Comparison of ENCODE assay signal across 22 cellular contexts in the genomic region with DNA sequence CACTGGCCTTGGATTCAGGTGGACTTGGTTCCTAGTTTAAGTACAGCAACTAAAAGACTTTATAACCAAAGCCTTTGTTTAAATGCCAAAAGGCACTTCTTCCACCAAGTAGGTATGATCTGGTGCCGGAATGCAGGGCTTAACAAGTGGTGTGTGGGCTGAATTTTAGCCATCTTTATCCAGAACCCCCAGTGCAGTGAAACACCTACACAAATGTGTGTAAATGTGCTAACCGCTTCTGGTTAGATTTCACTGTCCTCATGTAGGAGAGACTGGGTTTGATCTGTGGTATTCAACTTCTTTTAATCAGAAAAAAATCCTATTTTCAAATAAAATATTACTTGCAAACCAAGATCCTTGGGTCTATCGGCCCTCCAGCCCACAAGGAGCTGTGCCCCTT. TPM values are rescaled to one million over a fixed set of nuclear protein-coding genes. Genes with fewer than 3 reads are reported as not detected.
DNase-seq lines count a peak whose midpoint lies in the region; ATAC-seq and TF ChIP-seq lines count a peak whose summit lies in the region.
"Had no signal": no experiment of that assay in that cellular context is flagged by ENCODE, and none has a peak within 500 bp of the region (broad histone marks: within the 10 kb centered on the region; RNA-seq: fewer than 3 reads in every experiment).

No MANE protein-coding gene starts in this region.

- no peak for TF ChIP-seq CTCF in CD8-positive, alpha-beta T cell (IDR thresholded peaks at IDR 0.05)
- no peak for TF ChIP-seq CTCF in left lung (IDR thresholded peaks at IDR 0.05)

- H3K4me3 Mint-ChIP-seq in activated CD4-positive, alpha-beta T cell treated with anti-CD3 and anti-CD28 coated beads, Interleukin-2, amount 10 ng/mL, durations not matched to agents 24 days and 14 days: peak overlapping the region; percentile 20
- H3K4me3 Mint-ChIP-seq in CD8-positive, alpha-beta T cell: no peak overlapping the region
- H3K4me3 Mint-ChIP-seq in T-helper 2 cell treated with Interferon-gamma antibody and Interleukin-4, amounts not matched to agents 5 μg/mL and 100 μg/mL, for 36 hours: peak overlapping the region; percentile 78
- peak overlapping the region; percentile 29 to 84 (median 66) for H3K4me3 Mint-ChIP-seq in immature natural killer cell
- H3K4me3 Mint-ChIP-seq: brain had no signal

- H3K27me3 Mint-ChIP-seq in activated CD4-positive, alpha-beta T cell treated with anti-CD3 and anti-CD28 coated beads, Interleukin-2, amount 10 ng/mL, durations not matched to agents 24 days and 14 days: no peaks in the 10 kb centered on the region
- no peaks in the 10 kb centered on the region for H3K27me3 Mint-ChIP-seq in CD8-positive, alpha-beta T cell (ENCODE audit: low read depth)
- H3K27me3 Mint-ChIP-seq in T-helper 2 cell treated with Interferon-gamma antibody and Interleukin-4, amounts not matched to agents 5 μg/mL and 100 μg/mL, for 36 hours (ENCODE audit: low read depth): no peaks in the 10 kb centered on the region
- peaks cover 6 to 15% (median 12%) of the 10 kb centered on the region in 3 donors for H3K27me3 Mint-ChIP-seq in immature natural killer cell (ENCODE audit: low read depth in 3 of 3)

- no peak overlapping the region for H3K4me3 ChIP-seq in CD8-positive, alpha-beta T cell (ENCODE audit: low read depth, low read length)
- H3K4me3 ChIP-seq in left lung: no peak overlapping the region
- H3K4me3 ChIP-seq: thyroid gland had no signal

- POLR2A ChIA-PET in CD8-positive, alpha-beta T cell (lab: Charles Lee): no interaction called here

- peak overlapping the region; percentile 96 for H3K27ac Mint-ChIP-seq in activated CD4-positive, alpha-beta T cell treated with anti-CD3 and anti-CD28 coated beads, Interleukin-2, amount 10 ng/mL, durations not matched to agents 24 days and 14 days
- peak overlapping the region; percentile 95 for H3K27ac Mint-ChIP-seq in CD8-positive, alpha-beta T cell
- no peak overlapping the region for H3K27ac Mint-ChIP-seq in T-helper 2 cell treated with Interferon-gamma antibody and Interleukin-4, amounts not matched to agents 5 μg/mL and 100 μg/mL, for 36 hours
- peak overlapping the region in 2 of 6 donors; percentile 25 to 32 for H3K27ac Mint-ChIP-seq in immature natural killer cell
- H3K27ac Mint-ChIP-seq: brain had no signal

- intact Hi-C loops in activated CD4-positive, alpha-beta T cell treated with anti-CD3 and anti-CD28 coated beads, Interleukin-2, amount 10 ng/mL, durations not matched to agents 24 days and 14 days (cut with micrococcal nuclease): no loop called here
- intact Hi-C loops in CD8-positive, alpha-beta T cell (cut with DNase I, micrococcal nuclease): loop anchor here in 1 of 2 experiments (1.0 kb wide), 1 partner anchor 44 kb away; no protein-coding TSS in a partner anchor
- intact Hi-C loops in left lung (cut with DNase I): no loop called here

- H3K4me1 Mint-ChIP-seq in activated CD4-positive, alpha-beta T cell treated with anti-CD3 and anti-CD28 coated beads, Interleukin-2, amount 10 ng/mL, durations not matched to agents 24 days and 14 days: peaks cover 85% of the 10 kb centered on the region
- peaks cover 95% of the 10 kb centered on the region for H3K4me1 Mint-ChIP-seq in CD8-positive, alpha-beta T cell (ENCODE audit: low read depth)
- peaks cover 78% of the 10 kb centered on the region for H3K4me1 Mint-ChIP-seq in T-helper 2 cell treated with Interferon-gamma antibody and Interleukin-4, amounts not matched to agents 5 μg/mL and 100 μg/mL, for 36 hours (ENCODE audit: low read depth)
- H3K4me1 Mint-ChIP-seq in immature natural killer cell: peaks cover 61 to 62% of the 10 kb centered on the region in 2 donors
- H3K4me1 Mint-ChIP-seq: brain had no signal

- peaks cover 94% of the 10 kb centered on the region for H3K4me1 ChIP-seq in CD8-positive, alpha-beta T cell (ENCODE audit: insufficient read depth, low read length)
- H3K4me1 ChIP-seq in left lung: peaks cover 0 to 25% of the 10 kb centered on the region in 2 donors
- H3K4me1 ChIP-seq: thyroid gland had no signal

- CTCF ChIA-PET in CD8-positive, alpha-beta T cell (lab: Charles Lee): no interaction called here

- H3K9me3 ChIP-seq in CD8-positive, alpha-beta T cell (ENCODE audit: low read length): no peaks in the 10 kb centered on the region
- no peaks in the 10 kb centered on the region for H3K9me3 ChIP-seq in left lung
- H3K9me3 ChIP-seq: thyroid gland had no signal

- no peak for ATAC-seq in CD8-positive, alpha-beta T cell
- ATAC-seq in GM21717 (IDR thresholded peaks at IDR 0.05; ENCODE audit: unreplicated experiment) (no peak), left lung (no peak)

- H3K27me3 ChIP-seq in CD8-positive, alpha-beta T cell (ENCODE audit: insufficient read depth, low read length): no peaks in the 10 kb centered on the region
- no peaks in the 10 kb centered on the region for H3K27me3 ChIP-seq in left lung
- H3K27me3 ChIP-seq: thyroid gland had no signal

- no peaks in the 10 kb centered on the region for H3K9me3 Mint-ChIP-seq in activated CD4-positive, alpha-beta T cell treated with anti-CD3 and anti-CD28 coated beads, Interleukin-2, amount 10 ng/mL, durations not matched to agents 24 days and 14 days
- H3K9me3 Mint-ChIP-seq in CD8-positive, alpha-beta T cell: no peaks in the 10 kb centered on the region
- peaks cover 3% of the 10 kb centered on the region for H3K9me3 Mint-ChIP-seq in T-helper 2 cell treated with Interferon-gamma antibody and Interleukin-4, amounts not matched to agents 5 μg/mL and 100 μg/mL, for 36 hours
- no peaks in the 10 kb centered on the region for H3K9me3 Mint-ChIP-seq in immature natural killer cell
- H3K9me3 Mint-ChIP-seq: brain had no signal

- no peak for DNase-seq in activated CD4-positive, alpha-beta T cell treated with anti-CD3 and anti-CD28 coated beads, Interleukin-2, amount 10 ng/mL, durations not matched to agents 24 days and 14 days
- no peak for DNase-seq in activated CD4-positive, alpha-beta T cell treated with anti-CD3 and anti-CD28 coated beads for 1 hour
- no peak for DNase-seq in CD8-positive, alpha-beta T cell
- DNase-seq in T-helper 2 cell treated with Interferon-gamma antibody and Interleukin-4, amounts not matched to agents 5 μg/mL and 100 μg/mL, for 36 hours (ENCODE audit: low spot score): no peak
- peak; percentile 55 to 68 (median 65) for DNase-seq in immature natural killer cell
- DNase-seq in central memory CD4-positive, alpha-beta T cell: no peak
- DNase-seq in left lung: no peak
- DNase-seq: 8988T; Calu3; kidney; mammary epithelial cell; NCI-H1092; NCI-H2081; NCI-H446; nucleus accumbens; stimulated activated naive CD4-positive, alpha-beta T cell; thyroid gland had no signal

- H3K36me3 ChIP-seq in CD8-positive, alpha-beta T cell (ENCODE audit: insufficient read depth, low read length): peaks cover 4% of the 10 kb centered on the region
- H3K36me3 ChIP-seq in left lung: no peaks in the 10 kb centered on the region
- H3K36me3 ChIP-seq: thyroid gland had no signal

- peaks cover 89% of the 10 kb centered on the region for H3K36me3 Mint-ChIP-seq in activated CD4-positive, alpha-beta T cell treated with anti-CD3 and anti-CD28 coated beads, Interleukin-2, amount 10 ng/mL, durations not matched to agents 24 days and 14 days (ENCODE audit: low read depth)
- peaks cover 42% of the 10 kb centered on the region for H3K36me3 Mint-ChIP-seq in CD8-positive, alpha-beta T cell
- H3K36me3 Mint-ChIP-seq in T-helper 2 cell treated with Interferon-gamma antibody and Interleukin-4, amounts not matched to agents 5 μg/mL and 100 μg/mL, for 36 hours (ENCODE audit: low read depth): peaks cover 88% of the 10 kb centered on the region
- H3K36me3 Mint-ChIP-seq in immature natural killer cell: no peaks in the 10 kb centered on the region
- H3K36me3 Mint-ChIP-seq: brain had no signal

- no peak overlapping the region for H3K27ac ChIP-seq in CD8-positive, alpha-beta T cell (ENCODE audit: low read depth, low read length)
- H3K27ac ChIP-seq in left lung: no peak overlapping the region
- H3K27ac ChIP-seq: thyroid gland had no signal

RNA-seq across cellular contexts. Expression of a gene that starts 10.3 kb away (rescaled TPM):
- total RNA-seq in activated CD4-positive, alpha-beta T cell treated with anti-CD3 and anti-CD28 coated beads, Interleukin-2, amount 10 ng/mL, durations not matched to agents 24 days and 14 days: 113 and 114 TPM in 2 replicates
- total RNA-seq in CD8-positive, alpha-beta T cell: 10 to 100 TPM; 12.8 to 18.6 TPM
- polyA plus RNA-seq in immature natural killer cell: under 1 TPM in 2 of 3 donors, not detected in 1; 0.12 to 0.21 TPM
- 1 to 10 TPM in 1 of 2 donors, under 1 TPM in 1; 0.76 to 2.5 TPM for total RNA-seq in left lung
- total RNA-seq: Calu3, Daoy, H4, mammary epithelial cell, skeletal muscle tissue had no signal
- polyA plus RNA-seq: mammary epithelial cell had no signal

RNA-seq across cellular contexts. Expression of a gene that starts 57.3 kb away (rescaled TPM):
- total RNA-seq in activated CD4-positive, alpha-beta T cell treated with anti-CD3 and anti-CD28 coated beads, Interleukin-2, amount 10 ng/mL, durations not matched to agents 24 days and 14 days: 17.3 and 17.7 TPM in 2 replicates
- total RNA-seq in CD8-positive, alpha-beta T cell: 10 to 100 TPM; 28.3 to 31.7 TPM
- 1 to 10 TPM; 2.1 to 3.9 (median 3.0) TPM for polyA plus RNA-seq in immature natural killer cell
- 10 to 100 TPM; 17.2 to 39.7 TPM for total RNA-seq in left lung
- total RNA-seq: Calu3, Daoy, H4, mammary epithelial cell had no signal
- polyA plus RNA-seq: mammary epithelial cell had no signal

Comparison
In these comparisons a context has a peak if more than half of its experiments do, and no peak if none do; other contexts are left out.
1. DNase-seq: peak in immature natural killer cell (3 of 3); none in activated CD4-positive, alpha-beta T cell treated with anti-CD3 and anti-CD28 coated beads, Interleukin-2, amount 10 ng/mL, durations not matched to agents 24 days and 14 days (single experiment), activated CD4-positive, alpha-beta T cell treated with anti-CD3 and anti-CD28 coated beads for 1 hour (single experiment), CD8-positive, alpha-beta T cell (0 of 7), T-helper 2 cell treated with Interferon-gamma antibody and Interleukin-4, amounts not matched to agents 5 μg/mL and 100 μg/mL, for 36 hours (single experiment), central memory CD4-positive, alpha-beta T cell (single experiment) and left lung (0 of 2).